In genomic region chr20:17969276-17969883, GRCh38 we compare ENCODE assay signal across 8 cellular contexts. TPM values are rescaled to one million over a fixed set of nuclear protein-coding genes. Genes with fewer than 3 reads are reported as not detected.
DNase-seq lines count a peak whose midpoint lies in the region; ATAC-seq and TF ChIP-seq lines count a peak whose summit lies in the region.

No MANE protein-coding gene starts in this region.

- CTCF ChIA-PET in activated CD4-positive, alpha-beta T cell treated with anti-CD3 and anti-CD28 coated beads for 36 hours (lab: Charles Lee), result interaction anchor here (0.6 to 3.0 kb wide), 6 partner anchors 13 to 640 kb away, joined by 3 to 11 read pairs (median 7); no protein-coding TSS in a partner anchor

- H3K9me3 ChIP-seq in trophoblast cell (ENCODE audit: insufficient read depth, low read depth, low read length), result no peaks in the 10 kb centered on the region

- H3K14ac ChIP-seq in trophoblast cell (ENCODE audit: low read length), result peak overlapping the region; percentile 98

- peak overlapping the region; percentile 97 for H2BK5ac ChIP-seq in trophoblast cell (ENCODE audit: low read depth, low read length, poor library complexity)

- H3K4me1 ChIP-seq in trophoblast cell (ENCODE audit: control insufficient read depth in 1 of 2, insufficient read depth in 2 of 2, low read length in 2 of 2), result peaks cover 10% of the 10 kb centered on the region in 2 experiments

- H3K4me3 ChIP-seq in NB4 (ENCODE audit: low read depth, low read length) (peak overlapping the region; percentile 97), trophoblast cell (ENCODE audit: low read depth, low read length) (peak overlapping the region; percentile 90)

- H3K79me1 ChIP-seq in trophoblast cell (ENCODE audit: low read length), result peaks cover 26% of the 10 kb centered on the region

- peak overlapping the region; percentile 93 for H4K12ac ChIP-seq in trophoblast cell (ENCODE audit: low read depth, low read length)

- peak; percentile 71 for DNase-seq in activated CD4-positive, alpha-beta T cell treated with anti-CD3 and anti-CD28 coated beads for 36 hours
- DNase-seq in activated CD4-positive, alpha-beta T cell treated with anti-CD3 and anti-CD28 coated beads for 1 hour, result no peak
- peak; percentile 69 for DNase-seq in NB4 (ENCODE audit: low read depth)
- peak; percentile 7 for DNase-seq in activated gamma-delta T cell treated with anti-CD3 and anti-CD28 coated beads, Interleukin-2, amount 50 U/mL, for 16 hours (ENCODE audit: low read depth)
- no peak for DNase-seq in glutamatergic neuron
- peak; percentile 48 to 76 for DNase-seq in trophoblast cell
- DNase-seq in globus pallidus (ENCODE audit: low spot score), result no peak

- peak overlapping the region; percentile 99 for H4K91ac ChIP-seq in trophoblast cell (ENCODE audit: low read depth, low read length)

- H3K27me3 Mint-ChIP-seq in activated CD4-positive, alpha-beta T cell treated with anti-CD3 and anti-CD28 coated beads for 36 hours, result no peaks in the 10 kb centered on the region
- peaks cover 12% of the 10 kb centered on the region for H3K27me3 Mint-ChIP-seq in glutamatergic neuron (ENCODE audit: unreplicated experiment)

- peak overlapping the region; percentile 72 for H2AK5ac ChIP-seq in trophoblast cell (ENCODE audit: low read length)

- H3K27ac ChIP-seq in trophoblast cell (ENCODE audit: low read depth, low read length), result peak overlapping the region; percentile 98

- peaks cover 33% of the 10 kb centered on the region for H3K79me2 ChIP-seq in trophoblast cell (ENCODE audit: control insufficient read depth, insufficient read depth, low read length, poor library complexity)

- H2AFZ ChIP-seq in trophoblast cell (ENCODE audit: insufficient read depth, low read length, poor library complexity), result peak overlapping the region; percentile 85

- peak overlapping the region; percentile 94 for H4K8ac ChIP-seq in trophoblast cell (ENCODE audit: low read depth, low read length)

- H2BK120ac ChIP-seq in trophoblast cell (ENCODE audit: insufficient read depth, low read length, poor library complexity), result peak overlapping the region; percentile 92

- WGBS in trophoblast cell (ENCODE audit: extremely low coverage, insufficient coverage, insufficient read length), result no CpG with 5 or more reads among the region's 29 CpGs

- ATAC-seq in activated CD4-positive, alpha-beta T cell treated with anti-CD3 and anti-CD28 coated beads for 36 hours, result peak; percentile 15
- peak; percentile 6 for ATAC-seq in HG02588 (IDR thresholded peaks at IDR 0.05; ENCODE audit: unreplicated experiment)

- intact Hi-C loops in activated CD4-positive, alpha-beta T cell treated with anti-CD3 and anti-CD28 coated beads for 36 hours (cut with DNase I, micrococcal nuclease), result loop anchor here (1.0 to 10.0 kb wide), 10 partner anchors 23 to 595 kb away; partner anchors contain the start of genes SEC23B (in 2 of the 2), ZNF133 (in 2 of the 2), DSTN (in 1 of the 2) and SMIM26 (in 1 of the 2)

- no peaks in the 10 kb centered on the region for H3K9me3 Mint-ChIP-seq in activated CD4-positive, alpha-beta T cell treated with anti-CD3 and anti-CD28 coated beads for 36 hours (ENCODE audit: low read depth)
- H3K9me3 Mint-ChIP-seq in glutamatergic neuron (ENCODE audit: unreplicated experiment), result peaks cover 12% of the 10 kb centered on the region

- peak overlapping the region; percentile 97 for H3K18ac ChIP-seq in trophoblast cell (ENCODE audit: low read length)

- peak overlapping the region; percentile 82 for H3K4me2 ChIP-seq in trophoblast cell (ENCODE audit: low read length)

- H3K4me3 Mint-ChIP-seq in activated CD4-positive, alpha-beta T cell treated with anti-CD3 and anti-CD28 coated beads for 36 hours, result peak overlapping the region; percentile 87
- peak overlapping the region; percentile 90 for H3K4me3 Mint-ChIP-seq in glutamatergic neuron (ENCODE audit: unreplicated experiment)

- peak overlapping the region; percentile 97 for H3K9ac ChIP-seq in trophoblast cell (ENCODE audit: low read length)

- no peaks in the 10 kb centered on the region for H3K27me3 ChIP-seq in trophoblast cell (ENCODE audit: insufficient read depth, low read length)

- no peaks in the 10 kb centered on the region for H3K36me3 ChIP-seq in trophoblast cell (ENCODE audit: control insufficient read depth in 1 of 2, insufficient read depth in 2 of 2, low read length in 2 of 2)

- POLR2A ChIA-PET in activated CD4-positive, alpha-beta T cell treated with anti-CD3 and anti-CD28 coated beads for 36 hours (lab: Charles Lee), result interaction anchor here (1.2 to 1.8 kb wide), 2 partner anchors 11 to 287 kb away, joined by 3 to 6 read pairs; partner anchors contain the start of gene RRBP1

- peak overlapping the region; percentile 42 for H3K23ac ChIP-seq in trophoblast cell (ENCODE audit: low read length)

- peaks cover 48% of the 10 kb centered on the region for H3K4me1 Mint-ChIP-seq in activated CD4-positive, alpha-beta T cell treated with anti-CD3 and anti-CD28 coated beads for 36 hours
- peaks cover 31% of the 10 kb centered on the region for H3K4me1 Mint-ChIP-seq in glutamatergic neuron (ENCODE audit: low read depth, unreplicated experiment)

- H3K27ac Mint-ChIP-seq in activated CD4-positive, alpha-beta T cell treated with anti-CD3 and anti-CD28 coated beads for 36 hours, result peak overlapping the region; percentile 96
- H3K27ac Mint-ChIP-seq in glutamatergic neuron (ENCODE audit: unreplicated experiment), result peak overlapping the region; percentile 72

- no peak for TF ChIP-seq POLR2A in NB4 (IDR thresholded peaks at IDR 0.05; ENCODE audit: extremely low read depth, insufficient read length)

- H2BK12ac ChIP-seq in trophoblast cell (ENCODE audit: low read length), result peak overlapping the region; percentile 51

- peak overlapping the region; percentile 92 for H3K4ac ChIP-seq in trophoblast cell (ENCODE audit: low read depth, low read length)

- TF ChIP-seq CTCF in NB4 (IDR thresholded peaks at IDR 0.05; ENCODE audit: low read depth, low read length) (no peak), glutamatergic neuron (IDR thresholded peaks at IDR 0.05; ENCODE audit: partially characterized antibody, unreplicated experiment) (no peak)

- H3K36me3 Mint-ChIP-seq in activated CD4-positive, alpha-beta T cell treated with anti-CD3 and anti-CD28 coated beads for 36 hours (ENCODE audit: low read depth), result peaks cover 78% of the 10 kb centered on the region
- H3K36me3 Mint-ChIP-seq in glutamatergic neuron (ENCODE audit: unreplicated experiment), result no peaks in the 10 kb centered on the region

RNA-seq across cellular contexts. Expression of gene MGME1, which starts 0.6 kb away (rescaled TPM):
- total RNA-seq in activated CD4-positive, alpha-beta T cell treated with anti-CD3 and anti-CD28 coated beads for 36 hours, result 10 to 100 TPM; 24.1 to 29.7 TPM
- 4.8 TPM for total RNA-seq in glutamatergic neuron (ENCODE audit: unreplicated experiment)
- 20.7 and 21.8 TPM in 2 replicates for polyA plus RNA-seq in trophoblast cell (2013)

RNA-seq across cellular contexts. Expression of gene SNX5, which starts 0.8 kb away (rescaled TPM):
- 100 to 1,000 TPM; 204 to 227 TPM for total RNA-seq in activated CD4-positive, alpha-beta T cell treated with anti-CD3 and anti-CD28 coated beads for 36 hours
- total RNA-seq in glutamatergic neuron (ENCODE audit: unreplicated experiment), result 43.2 TPM
- 333 and 360 TPM in 2 replicates for polyA plus RNA-seq in trophoblast cell (2013)

Comparison
In these comparisons a context has a peak if more than half of its experiments do, and no peak if none do; other contexts are left out.
1. DNase-seq: peak in activated CD4-positive, alpha-beta T cell treated with anti-CD3 and anti-CD28 coated beads for 36 hours (single experiment), NB4 (single experiment), activated gamma-delta T cell treated with anti-CD3 and anti-CD28 coated beads, Interleukin-2, amount 50 U/mL, for 16 hours (single experiment) and trophoblast cell (2 of 2); none in activated CD4-positive, alpha-beta T cell treated with anti-CD3 and anti-CD28 coated beads for 1 hour (single experiment), glutamatergic neuron (single experiment) and globus pallidus (single experiment).